In genomic region chr11:126403039-126403438, GRCh38 we compare ENCODE assay signal across 15 cellular contexts. TPM values are rescaled to one million over a fixed set of nuclear protein-coding genes. Genes with fewer than 3 reads are reported as not detected.
DNase-seq lines count a peak whose midpoint lies in the region; ATAC-seq and TF ChIP-seq lines count a peak whose summit lies in the region.
"Had no signal": no experiment of that assay in that cellular context is flagged by ENCODE, and none has a peak within 500 bp of the region (broad histone marks: within the 10 kb centered on the region; RNA-seq: fewer than 3 reads in every experiment).

No MANE protein-coding gene starts in this region.

- CTCF ChIA-PET in Caco-2 (lab: Charles Lee) = no interaction called here

- peak; percentile 67 to 87 for DNase-seq in Caco-2
- DNase-seq in chondrocyte (ENCODE audit: low spot score) = peak; percentile 72
- no peak for DNase-seq in GDM1 (lab: John Stamatoyannopoulos, UW)
- no peak for DNase-seq in central memory CD4-positive, alpha-beta T cell
- DNase-seq in nephron progenitor cell = no peak
- DNase-seq: activated B cell treated with CpG ODN at 0.5 μM for 24 hours, caudate nucleus, DMS 273 treated with DMSO at 0.1 percent for 48 hours, occipital lobe had no signal

- ATAC-seq in GM18498 (IDR thresholded peaks at IDR 0.05; ENCODE audit: unreplicated experiment) = no peak
- ATAC-seq: K562 had no signal

- no peak for TF ChIP-seq CTCF in Caco-2 (IDR thresholded peaks at IDR 0.05; ENCODE audit: insufficient read depth in 1 of 2, low read depth in 1 of 2, low read length in 1 of 2, severe bottlenecking in 1 of 2, unreplicated experiment in 1 of 2)
- no peak for TF ChIP-seq CTCF in chondrocyte (IDR thresholded peaks at IDR 0.05)
- TF ChIP-seq CTCF in nephron progenitor cell (IDR thresholded peaks at IDR 0.05) = no peak

- no peaks in the 10 kb centered on the region for H3K27me3 Mint-ChIP-seq in Caco-2 (ENCODE audit: insufficient read depth, unreplicated experiment)
- H3K27me3 Mint-ChIP-seq in chondrocyte (ENCODE audit: low read depth) = no peaks in the 10 kb centered on the region
- H3K27me3 Mint-ChIP-seq in nephron progenitor cell (ENCODE audit: low read depth, poor library complexity) = no peaks in the 10 kb centered on the region
- H3K27me3 Mint-ChIP-seq: activated naive CD8-positive, alpha-beta T cell had no signal

- no peaks in the 10 kb centered on the region; the same call in 1 of the 2 replicates for H3K36me3 ChIP-seq in Caco-2 (ENCODE audit: control insufficient read depth, insufficient read depth, low read length)
- H3K36me3 ChIP-seq in HUES6 (ENCODE audit: control insufficient read depth, insufficient read depth, low read length) = peaks cover 10% of the 10 kb centered on the region; the same call in 1 of the 2 replicates
- peaks cover 8 to 12% of the 10 kb centered on the region in 2 donors for H3K36me3 ChIP-seq in mucosa of rectum (ENCODE audit: control insufficient read depth in 2 of 2, insufficient read depth in 2 of 2, low read length in 2 of 2)

- H3K4me3 ChIP-seq in Caco-2 (ENCODE audit: low read depth, low read length) (no peak overlapping the region), HUES6 (ENCODE audit: low read depth, low read length) (peak overlapping the region; percentile 9; the same call in 1 of the 2 replicates), mucosa of rectum (ENCODE audit: low read length in 2 of 2) (peak overlapping the region in 1 of 2 donors; percentile 19)
- H3K4me3 ChIP-seq: esophagus muscularis mucosa, K562 had no signal

- no TSS peak for BruUV-seq in Caco-2 (replicated peaks; lab: Mats Ljungman, UMichigan)

- H3K27ac ChIP-seq in HUES6 (ENCODE audit: low read depth, low read length) = no peak overlapping the region
- peak overlapping the region; percentile 75 to 87 for H3K27ac ChIP-seq in mucosa of rectum (ENCODE audit: low read depth in 2 of 2, low read length in 2 of 2)

- H3K9me3 ChIP-seq in Caco-2 (peaks cover 2% of the 10 kb centered on the region; the same call in 1 of the 2 replicates), HUES6 (ENCODE audit: control insufficient read depth, insufficient read depth, low read depth, low read length) (peaks cover 11% of the 10 kb centered on the region; the same call in 1 of the 2 replicates), mucosa of rectum (ENCODE audit: control insufficient read depth in 2 of 2, low read length in 2 of 2) (no peaks in the 10 kb centered on the region)
- H3K9me3 ChIP-seq: esophagus muscularis mucosa had no signal

- H3K27ac Mint-ChIP-seq in Caco-2 (ENCODE audit: unreplicated experiment) (no peak overlapping the region), chondrocyte (ENCODE audit: unreplicated experiment) (no peak overlapping the region), nephron progenitor cell (no peak overlapping the region)
- H3K27ac Mint-ChIP-seq: activated B cell treated with CpG ODN at 0.5 μM for 24 hours; activated naive CD8-positive, alpha-beta T cell had no signal

- peaks cover 17% of the 10 kb centered on the region for H3K4me1 Mint-ChIP-seq in Caco-2 (ENCODE audit: low read depth, unreplicated experiment)
- peaks cover 26% of the 10 kb centered on the region for H3K4me1 Mint-ChIP-seq in chondrocyte (ENCODE audit: low read depth)
- H3K4me1 Mint-ChIP-seq in nephron progenitor cell = peaks cover 40% of the 10 kb centered on the region
- H3K4me1 Mint-ChIP-seq: activated B cell treated with CpG ODN at 0.5 μM for 24 hours had no signal

- H3K36me3 Mint-ChIP-seq in Caco-2 (ENCODE audit: insufficient read depth, unreplicated experiment) (no peaks in the 10 kb centered on the region), chondrocyte (ENCODE audit: low read depth) (peaks cover 6% of the 10 kb centered on the region), nephron progenitor cell (ENCODE audit: low read depth) (peaks cover 36% of the 10 kb centered on the region)

- peak overlapping the region; percentile 5 for H3K9ac ChIP-seq in HUES6 (ENCODE audit: low read length)
- peak overlapping the region in 1 of 2 donors; percentile 24 for H3K9ac ChIP-seq in mucosa of rectum (ENCODE audit: low read depth in 1 of 2, low read length in 2 of 2)

- no peak overlapping the region for H3K4me3 Mint-ChIP-seq in Caco-2 (ENCODE audit: unreplicated experiment)
- no peak overlapping the region for H3K4me3 Mint-ChIP-seq in chondrocyte (ENCODE audit: unreplicated experiment)
- H3K4me3 Mint-ChIP-seq in nephron progenitor cell = no peak overlapping the region
- H3K4me3 Mint-ChIP-seq: activated B cell treated with CpG ODN at 0.5 μM for 24 hours; activated naive CD8-positive, alpha-beta T cell had no signal

- no peaks in the 10 kb centered on the region for H3K9me3 Mint-ChIP-seq in Caco-2 (ENCODE audit: unreplicated experiment)
- H3K9me3 Mint-ChIP-seq in chondrocyte (ENCODE audit: low read depth) = no peaks in the 10 kb centered on the region
- H3K9me3 Mint-ChIP-seq in nephron progenitor cell = peaks cover 17% of the 10 kb centered on the region

- POLR2A ChIA-PET in Caco-2 (lab: Charles Lee) = no interaction called here

- H3K27me3 ChIP-seq in Caco-2 (replicated peaks; ENCODE audit: control insufficient read depth, insufficient read depth, low read length) (no peaks in the 10 kb centered on the region), HUES6 (ENCODE audit: control insufficient read depth, insufficient read depth, low read length) (no peaks in the 10 kb centered on the region), mucosa of rectum (ENCODE audit: control insufficient read depth in 2 of 2, insufficient read depth in 2 of 2, low read length in 2 of 2) (no peaks in the 10 kb centered on the region)
- H3K27me3 ChIP-seq: esophagus muscularis mucosa had no signal

- intact Hi-C loops in Caco-2 (cut with micrococcal nuclease; ENCODE audit: unreplicated experiment) = no loop called here

- peaks cover 40% of the 10 kb centered on the region for H3K4me1 ChIP-seq in Caco-2
- peaks cover 33% of the 10 kb centered on the region for H3K4me1 ChIP-seq in HUES6 (ENCODE audit: control insufficient read depth, insufficient read depth, low read length)
- H3K4me1 ChIP-seq in mucosa of rectum (ENCODE audit: control insufficient read depth in 2 of 2, insufficient read depth in 2 of 2, low read length in 2 of 2) = peaks cover 21 to 41% of the 10 kb centered on the region in 2 donors

RNA-seq across cellular contexts. Expression of gene ST3GAL4, which starts 47.6 kb away (rescaled TPM):
- total RNA-seq in Caco-2 (2022) (11.2 and 11.5 TPM in 2 replicates), chondrocyte (30.7 to 75.9 TPM (median 30.9 TPM) in 3 replicates)

Comparison
In these comparisons a context has a peak if more than half of its experiments do, and no peak if none do; other contexts are left out.
1. DNase-seq: peak in Caco-2 (2 of 2) and chondrocyte (single experiment); none in GDM1 (single experiment), central memory CD4-positive, alpha-beta T cell (single experiment) and nephron progenitor cell (single experiment).